In the genomic region with DNA sequence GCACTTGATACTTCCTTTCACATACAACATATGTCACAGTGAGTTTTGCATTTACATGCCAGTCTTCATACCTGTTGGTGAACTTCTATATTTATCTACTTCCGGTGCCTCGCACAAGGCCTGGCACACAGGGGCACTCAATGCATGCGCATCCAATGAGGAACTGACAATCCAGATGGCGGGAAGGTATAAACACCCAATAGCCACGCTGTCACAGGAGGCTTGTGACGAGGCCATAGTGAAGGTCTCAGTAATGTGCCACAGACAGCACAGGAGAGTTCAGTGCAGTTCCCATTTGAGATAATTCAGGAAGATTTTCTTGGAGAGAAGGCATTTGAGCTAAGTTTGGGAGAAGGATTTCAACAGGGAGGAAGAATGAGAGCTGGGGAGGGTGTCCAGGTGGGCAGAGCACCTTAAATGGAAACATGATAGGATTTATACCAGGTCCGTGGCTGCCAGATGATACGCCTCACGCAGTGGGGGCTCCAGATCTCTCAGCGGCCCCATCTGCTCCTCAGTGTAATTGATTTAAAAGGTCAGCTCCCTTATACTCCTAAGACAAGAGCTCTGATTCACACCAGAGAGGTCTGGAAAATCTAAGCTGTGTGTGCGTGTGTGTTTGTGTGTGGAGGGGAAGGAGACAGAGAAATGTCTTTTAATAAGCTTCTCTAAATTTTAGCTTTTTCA, we compare ENCODE assay signal across 23 cellular contexts.
DNase-seq lines count a peak whose midpoint lies in the region; ATAC-seq and TF ChIP-seq lines count a peak whose summit lies in the region.
"Had no signal": no experiment of that assay in that cellular context is flagged by ENCODE, and none has a peak within 500 bp of the region (broad histone marks: within the 10 kb centered on the region; RNA-seq: fewer than 3 reads in every experiment).

No MANE protein-coding gene starts in this region.

- H4K20me1 ChIP-seq in Loucy (ENCODE audit: insufficient read depth, low read length, poor library complexity, severe bottlenecking), result no peaks in the 10 kb centered on the region
- no peaks in the 10 kb centered on the region for H4K20me1 ChIP-seq in PC-3 (ENCODE audit: low read length)
- H4K20me1 ChIP-seq: BLaER1 treated with 17β-estradiol and CSF1 and Interleukin-3, amounts not matched to agents 10 nM and 100 nM had no signal

- H3K4me3 ChIP-seq in Loucy (ENCODE audit: low read length, poor library complexity, severe bottlenecking), result no peak overlapping the region
- H3K4me3 ChIP-seq in PC-3 (ENCODE audit: low read length), result no peak overlapping the region
- H3K4me3 ChIP-seq: BLaER1 treated with 17β-estradiol and CSF1 and Interleukin-3, amounts not matched to agents 10 nM and 100 nM; K562 had no signal

- DNase-seq in NCI-H1092 treated with DMSO at 0.1 percent for 48 hours (lab: John Stamatoyannopoulos, UW), result peak; percentile 40
- DNase-seq in NCI-H1092 (lab: John Stamatoyannopoulos, UW), result no peak
- DNase-seq in NCI-H82 treated with DMSO at 0.1 percent for 48 hours (lab: John Stamatoyannopoulos, UW; ENCODE audit: unreplicated experiment), result peak; percentile 93
- no peak for DNase-seq in glutamatergic neuron
- DNase-seq in effector CD4-positive, alpha-beta T cell, result no peak
- no peak for DNase-seq in dedifferentiated amniotic fluid mesenchymal stem cell (ENCODE audit: extremely low spot score)
- DNase-seq in PC-3, result no peak
- DNase-seq: ACHN; Caco-2; CD4-positive, alpha-beta memory T cell; DMS53; GF-D8; HCEC 1CT; NCI-H1105; NCI-H2029 treated with DMSO at 0.1 percent for 48 hours; NCI-H510A; Right ventricle myocardium superior had no signal

- peaks cover 55% of the 10 kb centered on the region for H3K4me1 ChIP-seq in Loucy (ENCODE audit: insufficient read depth, low read length, poor library complexity, severe bottlenecking)
- no peaks in the 10 kb centered on the region for H3K4me1 ChIP-seq in PC-3 (ENCODE audit: insufficient read depth, low read length)
- H3K4me1 ChIP-seq: Caco-2 had no signal

- peaks cover 10% of the 10 kb centered on the region for H3K9me3 Mint-ChIP-seq in glutamatergic neuron (ENCODE audit: unreplicated experiment)
- H3K9me3 Mint-ChIP-seq: CD4-positive, alpha-beta memory T cell had no signal

- H3K4me1 Mint-ChIP-seq in glutamatergic neuron (ENCODE audit: low read depth, unreplicated experiment), result peaks cover 83% of the 10 kb centered on the region

- H3F3A ChIP-seq in Loucy (ENCODE audit: low read depth) (0 out of 2 replicates have a peak, but pooled peaks cover 5% of the 10 kb centered on the region), PC-3 (ENCODE audit: low read length, unreplicated experiment) (no peaks in the 10 kb centered on the region)

- H3K4me2 ChIP-seq in Loucy (ENCODE audit: low read depth, low read length, poor library complexity, severe bottlenecking) (peak overlapping the region; percentile 69), PC-3 (ENCODE audit: low read length) (no peak overlapping the region)
- H3K4me2 ChIP-seq: BLaER1 treated with 17β-estradiol and CSF1 and Interleukin-3, amounts not matched to agents 10 nM and 100 nM had no signal

- H3K9ac ChIP-seq in Loucy (ENCODE audit: low read depth, low read length, poor library complexity, severe bottlenecking) (peak overlapping the region; percentile 30), PC-3 (ENCODE audit: low read length) (no peak overlapping the region)
- H3K9ac ChIP-seq: BLaER1 treated with 17β-estradiol and CSF1 and Interleukin-3, amounts not matched to agents 10 nM and 100 nM had no signal

- no peaks in the 10 kb centered on the region for H3K36me3 Mint-ChIP-seq in glutamatergic neuron (ENCODE audit: unreplicated experiment)
- H3K36me3 Mint-ChIP-seq: CD4-positive, alpha-beta memory T cell had no signal

- H2AFZ ChIP-seq in Loucy (ENCODE audit: low read length) (no peak overlapping the region), PC-3 (ENCODE audit: low read length) (no peak overlapping the region)

- intact Hi-C loops in PC-3 (cut with micrococcal nuclease), result no loop called here

- BruUV-seq in PC-3 (replicated peaks; lab: Mats Ljungman, UMichigan), result no TSS peak

- H3K9me3 ChIP-seq in Loucy (ENCODE audit: insufficient read depth, low read depth, low read length) (no peaks in the 10 kb centered on the region), PC-3 (ENCODE audit: low read length) (no peaks in the 10 kb centered on the region)
- H3K9me3 ChIP-seq: BLaER1 treated with 17β-estradiol and CSF1 and Interleukin-3, amounts not matched to agents 10 nM and 100 nM; Caco-2 had no signal

- peaks cover 4% of the 10 kb centered on the region; the same call in 1 of the 2 replicates for H3K79me2 ChIP-seq in Loucy (ENCODE audit: insufficient read depth, low read length)
- H3K79me2 ChIP-seq in PC-3 (ENCODE audit: low read length), result no peaks in the 10 kb centered on the region

- TF ChIP-seq CTCF in Loucy (conservative IDR thresholded peaks at IDR 0.05; ENCODE audit: low read length) (no peak), glutamatergic neuron (IDR thresholded peaks at IDR 0.05; ENCODE audit: partially characterized antibody, unreplicated experiment) (no peak), PC-3 (conservative IDR thresholded peaks at IDR 0.05; ENCODE audit: low read depth, low read length) (no peak)

- peak overlapping the region; percentile 93 for H3K27ac Mint-ChIP-seq in glutamatergic neuron (ENCODE audit: unreplicated experiment)

- H3K4me3 Mint-ChIP-seq in glutamatergic neuron (ENCODE audit: unreplicated experiment), result peak overlapping the region; percentile 76
- H3K4me3 Mint-ChIP-seq: CD4-positive, alpha-beta memory T cell had no signal

- H3K27ac ChIP-seq in PC-3 (ENCODE audit: low read length), result no peak overlapping the region
- H3K27ac ChIP-seq: 22Rv1; BLaER1 treated with 17β-estradiol and CSF1 and Interleukin-3, amounts not matched to agents 10 nM and 100 nM; HL-60 had no signal

- H3K27me3 Mint-ChIP-seq in glutamatergic neuron (ENCODE audit: unreplicated experiment), result peaks cover 8% of the 10 kb centered on the region

- no peaks in the 10 kb centered on the region for H3K36me3 ChIP-seq in Loucy (ENCODE audit: insufficient read depth, low read length)
- H3K36me3 ChIP-seq in PC-3 (ENCODE audit: low read depth, low read length), result no peaks in the 10 kb centered on the region
- H3K36me3 ChIP-seq: BLaER1 treated with 17β-estradiol and CSF1 and Interleukin-3, amounts not matched to agents 10 nM and 100 nM had no signal

- CTCF ChIA-PET in PC-3 (lab: Charles Lee), result no interaction called here

- H3K27me3 ChIP-seq in Loucy (ENCODE audit: insufficient read depth, low read length, poor library complexity, severe bottlenecking) (no peaks in the 10 kb centered on the region), PC-3 (ENCODE audit: low read length) (peaks cover 11% of the 10 kb centered on the region; the same call in 1 of the 2 replicates)
- H3K27me3 ChIP-seq: BLaER1 treated with 17β-estradiol and CSF1 and Interleukin-3, amounts not matched to agents 10 nM and 100 nM had no signal

- H3K9me2 ChIP-seq in Loucy (replicated peaks; ENCODE audit: low read depth, low read length) (no peaks in the 10 kb centered on the region), PC-3 (replicated peaks; ENCODE audit: low read length) (no peaks in the 10 kb centered on the region)

- POLR2A ChIA-PET in PC-3 (lab: Charles Lee; ENCODE audit: unreplicated experiment), result no interaction called here

- ATAC-seq in PC-3, result no peak
- ATAC-seq: HepG2, K562 had no signal

Comparison
In these comparisons a context has a peak if more than half of its experiments do, and no peak if none do; other contexts are left out.
1. DNase-seq: peak in NCI-H1092 treated with DMSO at 0.1 percent for 48 hours (single experiment) and NCI-H82 treated with DMSO at 0.1 percent for 48 hours (single experiment); none in NCI-H1092 (single experiment), glutamatergic neuron (single experiment), effector CD4-positive, alpha-beta T cell (single experiment), dedifferentiated amniotic fluid mesenchymal stem cell (single experiment) and PC-3 (single experiment).